In genomic region chr22:39149915-39150847, GRCh38 we compare ENCODE assay signal across 10 cellular contexts. TPM values are rescaled to one million over a fixed set of nuclear protein-coding genes. Genes with fewer than 3 reads are reported as not detected.
DNase-seq lines count a peak whose midpoint lies in the region; ATAC-seq, FAIRE-seq and TF ChIP-seq lines count a peak whose summit lies in the region.
"Had no signal": no experiment of that assay in that cellular context is flagged by ENCODE, and none has a peak within 500 bp of the region (broad histone marks: within the 10 kb centered on the region; RNA-seq: fewer than 3 reads in every experiment).

No MANE protein-coding gene starts in this region.

- no peak overlapping the region for H3K4me2 ChIP-seq in hepatocyte

- no peaks in the 10 kb centered on the region for H4K20me1 ChIP-seq in hepatocyte (ENCODE audit: insufficient read depth, poor library complexity, severe bottlenecking)

- peak overlapping the region; percentile 79 for H3K4me3 Mint-ChIP-seq in activated B cell treated with CpG ODN at 0.5 μM for 24 hours
- H3K4me3 Mint-ChIP-seq in stimulated activated effector memory CD8-positive, alpha-beta T cell treated with anti-CD3 and anti-CD28 coated beads, Interleukin-12 subunit alpha, Interleukin-12 subunit beta, amount 100 ng/mL, for 72 hours, result peak overlapping the region; percentile 94

- peaks cover 56% of the 10 kb centered on the region for H3K4me1 Mint-ChIP-seq in activated B cell treated with CpG ODN at 0.5 μM for 24 hours
- peaks cover 50% of the 10 kb centered on the region for H3K4me1 Mint-ChIP-seq in stimulated activated effector memory CD8-positive, alpha-beta T cell treated with anti-CD3 and anti-CD28 coated beads, Interleukin-12 subunit alpha, Interleukin-12 subunit beta, amount 100 ng/mL, for 72 hours

- H3K27ac ChIP-seq in hepatocyte, result no peak overlapping the region

- H3K27me3 Mint-ChIP-seq in activated B cell treated with CpG ODN at 0.5 μM for 24 hours, result peaks cover 13% of the 10 kb centered on the region

- no peak for FAIRE-seq in D721Med (lab: Jason Lieb, UNC)

- no peak for ATAC-seq in activated B cell treated with CpG ODN at 0.5 μM for 24 hours (ENCODE audit: low read depth)
- no peak for ATAC-seq in stimulated activated effector memory CD8-positive, alpha-beta T cell treated with anti-CD3 and anti-CD28 coated beads, Interleukin-12 subunit alpha, Interleukin-12 subunit beta, amount 100 ng/mL, for 72 hours
- no peak for ATAC-seq in GM18868 (IDR thresholded peaks at IDR 0.05; ENCODE audit: unreplicated experiment)

- peaks cover 4% of the 10 kb centered on the region for H3K36me3 ChIP-seq in GM06990 (ENCODE audit: control insufficient read depth, insufficient read depth, low read length)
- H3K36me3 ChIP-seq in hepatocyte (replicated peaks; ENCODE audit: insufficient read depth, low read depth), result no peaks in the 10 kb centered on the region

- H2AFZ ChIP-seq in hepatocyte, result no peak overlapping the region

- H3K27me3 ChIP-seq in GM06990 (replicated peaks; ENCODE audit: control insufficient read depth, insufficient read depth, low read length), result no peaks in the 10 kb centered on the region
- peaks cover 21% of the 10 kb centered on the region for H3K27me3 ChIP-seq in hepatocyte

- CTCF ChIA-PET in activated B cell treated with CpG ODN at 0.5 μM for 24 hours (lab: Charles Lee), result interaction anchor here (0.8 to 1.5 kb wide), 6 partner anchors 20 to 379 kb away, joined by 3 to 4 read pairs (median 3); no protein-coding TSS in a partner anchor

- peaks cover 21% of the 10 kb centered on the region for H3K36me3 Mint-ChIP-seq in activated B cell treated with CpG ODN at 0.5 μM for 24 hours (ENCODE audit: low read depth)
- peaks cover 61% of the 10 kb centered on the region for H3K36me3 Mint-ChIP-seq in stimulated activated effector memory CD8-positive, alpha-beta T cell treated with anti-CD3 and anti-CD28 coated beads, Interleukin-12 subunit alpha, Interleukin-12 subunit beta, amount 100 ng/mL, for 72 hours

- peak overlapping the region; percentile 87 for H3K27ac Mint-ChIP-seq in activated B cell treated with CpG ODN at 0.5 μM for 24 hours
- peak overlapping the region; percentile 92 for H3K27ac Mint-ChIP-seq in stimulated activated effector memory CD8-positive, alpha-beta T cell treated with anti-CD3 and anti-CD28 coated beads, Interleukin-12 subunit alpha, Interleukin-12 subunit beta, amount 100 ng/mL, for 72 hours

- TF ChIP-seq CTCF in GM06990 (IDR thresholded peaks at IDR 0.05; ENCODE audit: insufficient read depth, low read length, poor library complexity, severe bottlenecking) (no peak), activated B cell treated with CpG ODN at 0.5 μM for 24 hours (IDR thresholded peaks at IDR 0.05) (no peak), hepatocyte (IDR thresholded peaks at IDR 0.05; ENCODE audit: poor library complexity) (no peak), D721Med (IDR thresholded peaks at IDR 0.05; ENCODE audit: insufficient read depth, missing control alignments) (no peak)

- peak overlapping the region; percentile 43; the same call in 1 of the 2 replicates for H3K4me3 ChIP-seq in GM06990 (replicated peaks; ENCODE audit: low read depth, low read length)
- no peak overlapping the region for H3K4me3 ChIP-seq in hepatocyte

- no peaks in the 10 kb centered on the region for H3K9me2 ChIP-seq in hepatocyte (replicated peaks; ENCODE audit: insufficient read depth)

- DNase-seq in GM06990 (ENCODE audit: extremely low read depth, insufficient read length), result no peak
- DNase-seq in activated B cell treated with CpG ODN at 0.5 μM for 24 hours, result no peak
- peak; percentile 5 for DNase-seq in hepatocyte (ENCODE audit: low spot score)
- no peak for DNase-seq in stimulated activated effector memory CD8-positive, alpha-beta T cell treated with anti-CD3 and anti-CD28 coated beads, Interleukin-12 subunit alpha, Interleukin-12 subunit beta, amount 100 ng/mL, for 72 hours (ENCODE audit: low spot score in 2 of 2)
- DNase-seq in NCI-H1092 (lab: John Stamatoyannopoulos, UW), result no peak
- no peak for DNase-seq in D721Med (ENCODE audit: insufficient read length, low spot score)
- no peak for DNase-seq in NCI-H2081 (lab: John Stamatoyannopoulos, UW)
- DNase-seq: DMS79 treated with DMSO at 0.1 percent for 48 hours; effector CD8-positive, alpha-beta T cell had no signal

- intact Hi-C loops in activated B cell treated with CpG ODN at 0.5 μM for 24 hours (cut with micrococcal nuclease), result loop anchor here (5.0 to 10.0 kb wide), 2 partner anchors 297 to 355 kb away; partner anchors contain the start of gene DNAL4

- peaks cover 17% of the 10 kb centered on the region for H3K4me1 ChIP-seq in hepatocyte (ENCODE audit: insufficient read depth)

- no peaks in the 10 kb centered on the region for H3K9me3 ChIP-seq in hepatocyte (ENCODE audit: low read depth)

- 87% methylated on average over 16 of the region's 16 CpGs for WGBS in hepatocyte (ENCODE audit: low lambda C conversion rate, missing lambda C conversion rate)

- POLR2A ChIA-PET in activated B cell treated with CpG ODN at 0.5 μM for 24 hours (lab: Charles Lee), result interaction anchor here (0.5 to 5.6 kb wide), 9 partner anchors 21 to 624 kb away, joined by 3 to 88 read pairs (median 4); partner anchors contain the start of genes APOBEC3D and RPL3

- H3K79me2 ChIP-seq in hepatocyte, result no peaks in the 10 kb centered on the region

- H3K9me3 Mint-ChIP-seq in activated B cell treated with CpG ODN at 0.5 μM for 24 hours, result no peaks in the 10 kb centered on the region
- H3K9me3 Mint-ChIP-seq in stimulated activated effector memory CD8-positive, alpha-beta T cell treated with anti-CD3 and anti-CD28 coated beads, Interleukin-12 subunit alpha, Interleukin-12 subunit beta, amount 100 ng/mL, for 72 hours, result no peaks in the 10 kb centered on the region

RNA-seq across cellular contexts. Expression of gene CBX7, which starts 2.3 kb away (rescaled TPM):
- total RNA-seq in activated B cell treated with CpG ODN at 0.5 μM for 24 hours, result 42.6 and 45.4 TPM in 2 replicates
- total RNA-seq in hepatocyte, result 3.2 and 9.6 TPM in 2 replicates
- 4.2 and 9.5 TPM in 2 replicates for polyA plus RNA-seq in hepatocyte

RNA-seq across cellular contexts. Expression of gene APOBEC3H, which starts 53.1 kb away (rescaled TPM):
- total RNA-seq in activated B cell treated with CpG ODN at 0.5 μM for 24 hours (1.4 TPM in 2 replicates), hepatocyte (not detected in 2 replicates)
- polyA plus RNA-seq in hepatocyte, result not detected in 2 replicates
